ENCODE assay signal across 19 cellular contexts in the genomic region with DNA sequence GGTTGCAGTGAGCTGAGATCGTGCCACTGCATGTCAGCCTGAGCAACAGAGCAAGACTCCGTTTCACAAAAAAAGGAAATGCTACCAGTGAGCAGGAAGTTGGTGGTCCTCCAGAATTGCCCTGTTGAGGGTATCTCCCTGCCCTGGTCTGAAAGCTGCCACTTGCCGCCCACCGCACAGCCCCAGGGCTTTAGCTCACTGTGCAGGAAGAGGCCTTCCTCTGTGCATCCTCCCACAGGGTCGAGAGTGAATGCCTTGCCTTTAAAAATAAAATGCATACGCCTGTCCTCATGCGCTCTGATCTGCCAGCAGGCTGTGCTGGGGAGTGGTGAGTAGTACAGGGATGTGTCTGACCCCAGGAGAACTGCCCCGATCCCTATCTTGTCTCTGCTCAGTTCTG.
A peak's percentile ranks its signal among the peaks of the same experiment; 100 is the strongest.
DNase-seq lines count a peak whose midpoint lies in the region; ATAC-seq and TF ChIP-seq lines count a peak whose summit lies in the region.
"Had no signal": no experiment of that assay in that cellular context is flagged by ENCODE, and none has a peak within 500 bp of the region (broad histone marks: within the 10 kb centered on the region; RNA-seq: fewer than 3 reads in every experiment).

No MANE protein-coding gene starts in this region.

- H3K9me3 Mint-ChIP-seq in activated naive CD8-positive, alpha-beta T cell treated with anti-CD3 and anti-CD28 coated beads, Interleukin-2, amount 10 ng/mL, durations not matched to agents 7 days and 5 days = no peaks in the 10 kb centered on the region
- H3K9me3 Mint-ChIP-seq in activated naive CD8-positive, alpha-beta T cell treated with anti-CD3 and anti-CD28 coated beads for 36 hours = no peaks in the 10 kb centered on the region
- H3K9me3 Mint-ChIP-seq in activated CD8-positive, alpha-beta T cell treated with anti-CD3 and anti-CD28 coated beads, Interleukin-2, amount 10 ng/mL, durations not matched to agents 7 days and 5 days (ENCODE audit: insufficient read depth) = no peaks in the 10 kb centered on the region
- no peaks in the 10 kb centered on the region for H3K9me3 Mint-ChIP-seq in type B pancreatic cell
- H3K9me3 Mint-ChIP-seq: dendritic cell treated with granulocyte-macrophage colony-stimulating factor and Interleukin-4, amounts not matched to agents 40 ng/mL and 50 ng/mL, for 4 days; mesothelial cell of epicardium had no signal

- TF ChIP-seq CTCF in type B pancreatic cell (conservative IDR thresholded peaks at IDR 0.05) (no peak), GM20000 (IDR thresholded peaks at IDR 0.05; ENCODE audit: extremely low read depth, missing control alignments) (no peak)

- peaks cover 7% of the 10 kb centered on the region for H3K4me1 Mint-ChIP-seq in activated naive CD8-positive, alpha-beta T cell treated with anti-CD3 and anti-CD28 coated beads, Interleukin-2, amount 10 ng/mL, durations not matched to agents 7 days and 5 days
- peaks cover 7% of the 10 kb centered on the region for H3K4me1 Mint-ChIP-seq in activated naive CD8-positive, alpha-beta T cell treated with anti-CD3 and anti-CD28 coated beads for 36 hours
- H3K4me1 Mint-ChIP-seq in activated CD8-positive, alpha-beta T cell treated with anti-CD3 and anti-CD28 coated beads, Interleukin-2, amount 10 ng/mL, durations not matched to agents 7 days and 5 days (ENCODE audit: low read depth) = peaks cover 9% of the 10 kb centered on the region
- H3K4me1 Mint-ChIP-seq in type B pancreatic cell (ENCODE audit: unreplicated experiment) = peaks cover 15% of the 10 kb centered on the region
- H3K4me1 Mint-ChIP-seq: mesothelial cell of epicardium had no signal

- POLR2A ChIA-PET in activated naive CD8-positive, alpha-beta T cell treated with anti-CD3 and anti-CD28 coated beads, Interleukin-2, amount 10 ng/mL, durations not matched to agents 7 days and 5 days (lab: Charles Lee) = no interaction called here
- POLR2A ChIA-PET in activated CD8-positive, alpha-beta T cell treated with anti-CD3 and anti-CD28 coated beads, Interleukin-2, amount 10 ng/mL, durations not matched to agents 7 days and 5 days (lab: Charles Lee) = interaction anchor here (0.8 kb wide), 1 partner anchor 11 kb away, joined by 4 read pairs; no protein-coding TSS in a partner anchor

- H3K27me3 Mint-ChIP-seq in activated naive CD8-positive, alpha-beta T cell treated with anti-CD3 and anti-CD28 coated beads, Interleukin-2, amount 10 ng/mL, durations not matched to agents 7 days and 5 days = no peaks in the 10 kb centered on the region
- no peaks in the 10 kb centered on the region for H3K27me3 Mint-ChIP-seq in activated naive CD8-positive, alpha-beta T cell treated with anti-CD3 and anti-CD28 coated beads for 36 hours
- H3K27me3 Mint-ChIP-seq in activated CD8-positive, alpha-beta T cell treated with anti-CD3 and anti-CD28 coated beads, Interleukin-2, amount 10 ng/mL, durations not matched to agents 7 days and 5 days (ENCODE audit: low read depth) = no peaks in the 10 kb centered on the region
- H3K27me3 Mint-ChIP-seq in type B pancreatic cell = peaks cover 4% of the 10 kb centered on the region

- H3K4me3 Mint-ChIP-seq in activated naive CD8-positive, alpha-beta T cell treated with anti-CD3 and anti-CD28 coated beads, Interleukin-2, amount 10 ng/mL, durations not matched to agents 7 days and 5 days = no peak overlapping the region
- H3K4me3 Mint-ChIP-seq in activated naive CD8-positive, alpha-beta T cell treated with anti-CD3 and anti-CD28 coated beads for 36 hours = no peak overlapping the region
- H3K4me3 Mint-ChIP-seq in activated CD8-positive, alpha-beta T cell treated with anti-CD3 and anti-CD28 coated beads, Interleukin-2, amount 10 ng/mL, durations not matched to agents 7 days and 5 days = no peak overlapping the region
- H3K4me3 Mint-ChIP-seq in type B pancreatic cell = no peak overlapping the region
- H3K4me3 Mint-ChIP-seq: brain; dendritic cell treated with granulocyte-macrophage colony-stimulating factor and Interleukin-4, amounts not matched to agents 40 ng/mL and 50 ng/mL, for 4 days; mesothelial cell of epicardium had no signal

- CTCF ChIA-PET in activated CD8-positive, alpha-beta T cell treated with anti-CD3 and anti-CD28 coated beads, Interleukin-2, amount 10 ng/mL, durations not matched to agents 7 days and 5 days (lab: Charles Lee) = no interaction called here

- H3K27ac Mint-ChIP-seq in activated naive CD8-positive, alpha-beta T cell treated with anti-CD3 and anti-CD28 coated beads, Interleukin-2, amount 10 ng/mL, durations not matched to agents 7 days and 5 days = peak overlapping the region; percentile 12
- no peak overlapping the region for H3K27ac Mint-ChIP-seq in activated naive CD8-positive, alpha-beta T cell treated with anti-CD3 and anti-CD28 coated beads for 36 hours
- no peak overlapping the region for H3K27ac Mint-ChIP-seq in activated CD8-positive, alpha-beta T cell treated with anti-CD3 and anti-CD28 coated beads, Interleukin-2, amount 10 ng/mL, durations not matched to agents 7 days and 5 days
- H3K27ac Mint-ChIP-seq in type B pancreatic cell = peak overlapping the region; percentile 39
- H3K27ac Mint-ChIP-seq: dendritic cell treated with granulocyte-macrophage colony-stimulating factor and Interleukin-4, amounts not matched to agents 40 ng/mL and 50 ng/mL, for 4 days; mesothelial cell of epicardium had no signal

- ATAC-seq in activated naive CD8-positive, alpha-beta T cell treated with anti-CD3 and anti-CD28 coated beads, Interleukin-2, amount 10 ng/mL, durations not matched to agents 7 days and 5 days (ENCODE audit: low read depth) = no peak
- ATAC-seq in HG03432 (IDR thresholded peaks at IDR 0.05; ENCODE audit: unreplicated experiment) (peak; percentile 75), GM21423 (IDR thresholded peaks at IDR 0.05; ENCODE audit: unreplicated experiment) (no peak)
- ATAC-seq in activated CD8-positive, alpha-beta T cell treated with anti-CD3 and anti-CD28 coated beads, Interleukin-2, amount 10 ng/mL, durations not matched to agents 7 days and 5 days = peak; percentile 23

- no peaks in the 10 kb centered on the region for H3K36me3 Mint-ChIP-seq in activated naive CD8-positive, alpha-beta T cell treated with anti-CD3 and anti-CD28 coated beads, Interleukin-2, amount 10 ng/mL, durations not matched to agents 7 days and 5 days
- H3K36me3 Mint-ChIP-seq in activated naive CD8-positive, alpha-beta T cell treated with anti-CD3 and anti-CD28 coated beads for 36 hours = peaks cover 6% of the 10 kb centered on the region
- H3K36me3 Mint-ChIP-seq in activated CD8-positive, alpha-beta T cell treated with anti-CD3 and anti-CD28 coated beads, Interleukin-2, amount 10 ng/mL, durations not matched to agents 7 days and 5 days (ENCODE audit: low read depth) = no peaks in the 10 kb centered on the region
- no peaks in the 10 kb centered on the region for H3K36me3 Mint-ChIP-seq in type B pancreatic cell
- H3K36me3 Mint-ChIP-seq: brain, mesothelial cell of epicardium had no signal

- no peak for DNase-seq in activated naive CD8-positive, alpha-beta T cell treated with anti-CD3 and anti-CD28 coated beads, Interleukin-2, amount 10 ng/mL, durations not matched to agents 7 days and 5 days
- no peak for DNase-seq in activated naive CD8-positive, alpha-beta T cell treated with anti-CD3 and anti-CD28 coated beads for 36 hours
- DNase-seq in activated CD8-positive, alpha-beta T cell treated with anti-CD3 and anti-CD28 coated beads, Interleukin-2, amount 10 ng/mL, durations not matched to agents 7 days and 5 days = no peak
- no peak for DNase-seq in type B pancreatic cell (ENCODE audit: extremely low spot score, unreplicated experiment)
- no peak for DNase-seq in GM20000 (ENCODE audit: low spot score)
- no peak for DNase-seq in activated CD4-positive, alpha-beta T cell treated with anti-CD3 and anti-CD28 coated beads for 4 hours
- DNase-seq: ACHN; activated naive CD4-positive, alpha-beta T cell treated with Interleukin-2 at 50 U/mL for 16 hours; NCI-H2081 treated with DMSO at 0.1 percent for 48 hours; NCI-H748 treated with DMSO at 0.1 percent for 48 hours; Peyer's patch; stimulated activated CD4-positive, alpha-beta T cell treated with anti-CD3 and anti-CD28 coated beads, Interleukin-4, amount 100 ng/mL, for 1 hour; stimulated activated CD8-positive, alpha-beta memory T cell treated with anti-CD3 and anti-CD28 coated beads, Interleukin-4, amount 100 ng/mL, for 48 hours; transverse colon had no signal

Comparison
In these comparisons a context has a peak if more than half of its experiments do, and no peak if none do; other contexts are left out.
1. H3K27ac Mint-ChIP-seq: peak in activated naive CD8-positive, alpha-beta T cell treated with anti-CD3 and anti-CD28 coated beads, Interleukin-2, amount 10 ng/mL, durations not matched to agents 7 days and 5 days (single experiment) and type B pancreatic cell (single experiment); none in activated naive CD8-positive, alpha-beta T cell treated with anti-CD3 and anti-CD28 coated beads for 36 hours (single experiment) and activated CD8-positive, alpha-beta T cell treated with anti-CD3 and anti-CD28 coated beads, Interleukin-2, amount 10 ng/mL, durations not matched to agents 7 days and 5 days (single experiment).
2. ATAC-seq: peak in HG03432 (single experiment) and activated CD8-positive, alpha-beta T cell treated with anti-CD3 and anti-CD28 coated beads, Interleukin-2, amount 10 ng/mL, durations not matched to agents 7 days and 5 days (single experiment); none in activated naive CD8-positive, alpha-beta T cell treated with anti-CD3 and anti-CD28 coated beads, Interleukin-2, amount 10 ng/mL, durations not matched to agents 7 days and 5 days (single experiment) and GM21423 (single experiment).